Comparison of ENCODE assay signal across 9 cellular contexts in genomic region chr12:14698555-14698954, GRCh38. TPM values are rescaled to one million over a fixed set of nuclear protein-coding genes. Genes with fewer than 3 reads are reported as not detected.
"Had no signal": no experiment of that assay in that cellular context is flagged by ENCODE, and none has a peak within 500 bp of the region (broad histone marks: within the 10 kb centered on the region; RNA-seq: fewer than 3 reads in every experiment).

No MANE protein-coding gene starts in this region.

- DNase-seq: GDM1, GF-D8 had no signal

- ATAC-seq: GM12878 had no signal

- H3K4me3 ChIP-seq: GM12878 had no signal

- FAIRE-seq: G401.6, GM12878, GM12891, GM12892, GM18507, GM19239 had no signal

RNA-seq across cellular contexts. Expression of gene GUCY2C, which starts 2.2 kb away (rescaled TPM):
- total RNA-seq: G401 had no signal
